In the genomic region with DNA sequence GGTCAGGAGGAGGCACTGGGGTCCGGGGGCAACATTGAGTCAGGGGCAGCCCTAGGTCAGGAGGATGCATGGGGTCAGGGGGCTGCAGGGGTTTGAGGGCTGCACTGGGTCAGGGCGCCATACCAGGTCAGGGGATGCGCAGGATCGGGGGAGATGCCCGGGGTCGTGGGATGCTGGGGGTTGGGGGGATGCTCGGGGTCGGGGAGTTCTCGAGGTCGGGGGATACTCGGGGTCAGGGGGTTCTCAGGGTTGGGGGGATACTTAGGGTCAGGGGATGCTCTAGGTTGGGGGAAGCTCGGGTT, we compare ENCODE assay signal across 10 cellular contexts. TPM values are rescaled to one million over a fixed set of nuclear protein-coding genes. Genes with fewer than 3 reads are reported as not detected.
DNase-seq lines count a peak whose midpoint lies in the region; ATAC-seq, FAIRE-seq and TF ChIP-seq lines count a peak whose summit lies in the region.
"Had no signal": no experiment of that assay in that cellular context is flagged by ENCODE, and none has a peak within 500 bp of the region (broad histone marks: within the 10 kb centered on the region; RNA-seq: fewer than 3 reads in every experiment).

No MANE protein-coding gene starts in this region.

- no peaks in the 10 kb centered on the region for H3K9me3 Mint-ChIP-seq in MCF 10A (ENCODE audit: unreplicated experiment)

- H3K36me3 ChIP-seq in HUES48 (ENCODE audit: control insufficient read depth, insufficient read depth, low read length) (peaks cover 17% of the 10 kb centered on the region; the same call in 1 of the 2 replicates), muscle layer of colon (ENCODE audit: insufficient read depth, low read length) (no peaks in the 10 kb centered on the region)
- H3K36me3 ChIP-seq: pancreas had no signal

- no peak for FAIRE-seq in HTR-8/SVneo (lab: Jason Lieb, UNC)
- FAIRE-seq: G401.6, pancreas had no signal

- no peak overlapping the region for H3K27ac Mint-ChIP-seq in MCF 10A (ENCODE audit: low read depth, unreplicated experiment)

- H3K9me3 ChIP-seq in AG04450 (ENCODE audit: control insufficient read depth, insufficient read depth, low read length) (no peaks in the 10 kb centered on the region; the same call in 1 of the 2 replicates), HUES48 (ENCODE audit: control insufficient read depth, insufficient read depth, low read length) (no peaks in the 10 kb centered on the region), muscle layer of colon (ENCODE audit: low read length) (no peaks in the 10 kb centered on the region)
- H3K9me3 ChIP-seq: pancreas had no signal

- DNase-seq in AG04450 (ENCODE audit: low read depth, low spot score) (no peak), MCF 10A (ENCODE audit: unreplicated experiment) (no peak), HTR-8/SVneo (ENCODE audit: insufficient read length, low spot score) (no peak)

- H3K4me3 Mint-ChIP-seq in MCF 10A (ENCODE audit: unreplicated experiment), result peak overlapping the region; percentile 93

- TF ChIP-seq CTCF in AG04450 (IDR thresholded peaks at IDR 0.05; ENCODE audit: low read depth, low read length), result no peak
- no peak for TF ChIP-seq CTCF in MCF 10A (IDR thresholded peaks at IDR 0.05; ENCODE audit: unreplicated experiment)

- H3K4me1 Mint-ChIP-seq in MCF 10A (ENCODE audit: insufficient read depth, unreplicated experiment), result peaks cover 16% of the 10 kb centered on the region

- H3K9ac ChIP-seq in HUES48 (ENCODE audit: low read depth, low read length) (no peak overlapping the region), muscle layer of colon (ENCODE audit: low read length) (peak overlapping the region; percentile 39)

- no peaks in the 10 kb centered on the region for H3K27me3 Mint-ChIP-seq in MCF 10A (ENCODE audit: insufficient read depth, unreplicated experiment)

- no peaks in the 10 kb centered on the region for H3K36me3 Mint-ChIP-seq in MCF 10A (ENCODE audit: insufficient read depth, unreplicated experiment)

- intact Hi-C loops in MCF 10A (cut with micrococcal nuclease), result loop anchor here (2.0 kb wide), 1 partner anchor 77 kb away; no protein-coding TSS in a partner anchor

- POLR2A ChIA-PET in AG04450 (lab: Yijun Ruan, JAX), result interaction anchor here (0.7 kb wide), 1 partner anchor 697 kb away, joined by 5 read pairs; no protein-coding TSS in a partner anchor
- POLR2A ChIA-PET in MCF 10A (lab: Yijun Ruan, JAX), result interaction anchor here (1.0 to 3.7 kb wide), 6 partner anchors 9 to 101 kb away, joined by 3 to 69 read pairs (median 6); no protein-coding TSS in a partner anchor

- BruUV-seq in MCF 10A (replicated peaks; lab: Mats Ljungman, UMichigan), result no TSS peak

- H3K4me1 ChIP-seq in HUES48 (ENCODE audit: control insufficient read depth, insufficient read depth, low read length) (peaks cover 21% of the 10 kb centered on the region), muscle layer of colon (ENCODE audit: insufficient read depth, low read length) (peaks cover 18% of the 10 kb centered on the region)

- H3K27ac ChIP-seq in AG04450 (ENCODE audit: low read depth, low read length), result no peak overlapping the region
- H3K27ac ChIP-seq in HUES48 (ENCODE audit: low read depth, low read length), result no peak overlapping the region
- no peak overlapping the region for H3K27ac ChIP-seq in muscle layer of colon (ENCODE audit: low read depth, low read length)

- H3K27me3 ChIP-seq in AG04450 (ENCODE audit: control insufficient read depth, insufficient read depth, low read length), result no peaks in the 10 kb centered on the region
- no peaks in the 10 kb centered on the region for H3K27me3 ChIP-seq in HUES48 (ENCODE audit: control insufficient read depth, insufficient read depth, low read length)
- no peaks in the 10 kb centered on the region for H3K27me3 ChIP-seq in muscle layer of colon (ENCODE audit: control insufficient read depth in 1 of 2, insufficient read depth in 2 of 2, low read length in 2 of 2)
- H3K27me3 ChIP-seq: pancreas had no signal

- CTCF ChIA-PET in AG04450 (lab: Charles Lee), result interaction anchor here (1.3 to 3.1 kb wide), 2 partner anchors 28 to 101 kb away, joined by 3 to 16 read pairs; no protein-coding TSS in a partner anchor
- CTCF ChIA-PET in MCF 10A (lab: Yijun Ruan, JAX), result interaction anchor here (0.6 kb wide), 1 partner anchor 34 kb away, joined by 3 read pairs; no protein-coding TSS in a partner anchor

- H3K4me3 ChIP-seq in AG04450 (ENCODE audit: low read depth, low read length) (peak overlapping the region; percentile 94), HUES48 (ENCODE audit: low read depth, low read length) (peak overlapping the region; percentile 98), muscle layer of colon (ENCODE audit: low read depth in 1 of 2, low read length in 2 of 2) (peak overlapping the region; percentile 56 to 92)

- ATAC-seq in HG03095 (IDR thresholded peaks at IDR 0.05; ENCODE audit: unreplicated experiment), result no peak
- ATAC-seq in HG03045 (IDR thresholded peaks at IDR 0.05; ENCODE audit: unreplicated experiment), result no peak
- ATAC-seq in HG02884 (IDR thresholded peaks at IDR 0.05; ENCODE audit: unreplicated experiment), result no peak

RNA-seq across cellular contexts. Expression of a gene that starts 0.7 kb away (rescaled TPM):
- polyA plus RNA-seq in AG04450 (2011; rRNA removed), result 27.8 and 33.4 TPM in 2 replicates
- polyA minus RNA-seq in AG04450 (2011; rRNA and poly(A)+ RNA removed), result 50.3 and 56.2 TPM in 2 replicates
- total RNA-seq in MCF 10A (2022), result 14.6 and 18.9 TPM in 2 replicates

RNA-seq across cellular contexts. Expression of a gene that starts 36.8 kb away (rescaled TPM):
- polyA plus RNA-seq in AG04450 (2011; rRNA removed), result 0.10 and 0.17 TPM in 2 replicates
- 0.46 and 1.2 TPM in 2 replicates for polyA minus RNA-seq in AG04450 (2011; rRNA and poly(A)+ RNA removed)
- 0.61 and 0.72 TPM in 2 replicates for total RNA-seq in MCF 10A (2022)
